1 cellular context compared by ENCODE assay signal in genomic region chr11:69834811-69835800, GRCh38.
TF ChIP-seq lines count a peak whose summit lies in the region.

No MANE protein-coding gene starts in this region.

TF ChIP-seq in K562, 482 proteins besides CTCF, POLR2A, EP300 and RAD21 (continued from another document):
- TF ChIP-seq ZNF324 (CRISPR knock-in tag; IDR thresholded peaks at IDR 0.05) (no peak), NR1H2 (CRISPR knock-in tag; IDR thresholded peaks at IDR 0.05) (no peak), ZBTB1 (CRISPR knock-in tag; IDR thresholded peaks at IDR 0.05; ENCODE audit: borderline replicate concordance, low read depth) (0 out of 2 replicates have a peak, but pooled peaks have one; percentile 47), CBFA2T2 (conservative IDR thresholded peaks at IDR 0.05) (no peak), KLF16 (IDR thresholded peaks at IDR 0.05) (no peak), STAT5A (IDR thresholded peaks at IDR 0.05; ENCODE audit: borderline replicate concordance, low read length) (no peak), BHLHE40 (IDR thresholded peaks at IDR 0.05; ENCODE audit: low read length) (no peak), RB1 (IDR thresholded peaks at IDR 0.05; ENCODE audit: low read depth) (no peak), KLF10 (CRISPR knock-in tag; IDR thresholded peaks at IDR 0.05) (no peak), ZNF318 (IDR thresholded peaks at IDR 0.05; ENCODE audit: borderline replicate concordance in 1 of 2, low read depth in 1 of 2) (no peak), ZNF830 (CRISPR knock-in tag; IDR thresholded peaks at IDR 0.05) (no peak), KLF13 (tag; IDR thresholded peaks at IDR 0.05; ENCODE audit: borderline replicate concordance, low read depth) (no peak), SLC30A9 (CRISPR knock-in tag; IDR thresholded peaks at IDR 0.05) (no peak), RBM25 (IDR thresholded peaks at IDR 0.05; ENCODE audit: low read depth, low read length, severe bottlenecking) (peak; percentile 1)
